Comparison of ENCODE assay signal across 14 cellular contexts in the genomic region with DNA sequence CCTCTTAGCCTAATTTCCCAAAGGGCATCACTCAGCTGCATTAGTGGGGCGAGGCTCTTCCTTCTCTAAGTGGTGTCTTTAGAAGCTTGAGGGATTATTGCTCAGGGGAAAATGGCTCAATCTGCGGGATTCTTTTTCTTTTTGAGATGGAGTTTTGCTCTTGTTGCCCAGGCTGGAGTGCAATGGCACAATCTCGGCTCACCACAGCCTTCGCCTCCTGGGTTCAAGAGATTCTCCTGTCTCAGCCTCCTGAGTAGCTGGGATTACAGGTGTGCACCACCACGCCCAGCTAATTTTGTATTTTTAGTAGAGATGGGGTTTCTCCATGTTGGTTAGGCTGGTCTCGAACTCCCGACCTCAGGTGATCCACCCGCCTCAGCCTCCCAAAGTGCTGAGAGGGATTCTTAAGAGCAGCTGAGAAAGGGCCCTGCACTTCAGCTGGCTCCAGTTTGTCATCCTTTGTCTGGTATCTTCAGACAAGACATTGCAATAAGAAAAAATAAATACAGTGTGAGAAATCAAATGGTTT. TPM values are rescaled to one million over a fixed set of nuclear protein-coding genes. Genes with fewer than 3 reads are reported as not detected.
DNase-seq lines count a peak whose midpoint lies in the region; ATAC-seq and TF ChIP-seq lines count a peak whose summit lies in the region.
"Not testable (repeated sequence)": the region's sequence is repeated elsewhere in the genome, so short reads cannot be mapped to it uniquely, and the experiment has no call there.
"Had no signal": no experiment of that assay in that cellular context is flagged by ENCODE, and none has a peak within 500 bp of the region (broad histone marks: within the 10 kb centered on the region; RNA-seq: fewer than 3 reads in every experiment).

No MANE protein-coding gene starts in this region.

- H4K20me1 ChIP-seq in BLaER1 treated with 17β-estradiol and CSF1 and Interleukin-3, amounts not matched to agents 10 nM and 100 nM; mammary epithelial cell (ENCODE audit: insufficient read depth, low read length): not testable (repeated sequence)

- not testable (repeated sequence) for DNase-seq in Jurkat, Clone E6-1 (ENCODE audit: low read depth, low spot score); RWPE2 (ENCODE audit: low spot score); activated T-helper 2 cell treated with anti-CD3 and anti-CD28 coated beads, Interferon-gamma antibody, Interleukin-2, Interleukin-4, amounts not matched to agents 10 μg/mL and 5 μg/mL and 100 μg/mL, durations not matched to agents 14 hours and 24 hours and 36 hours (ENCODE audit: low spot score); mammary epithelial cell; memory B cell (ENCODE audit: low spot score in 2 of 2)
- peak; percentile 24 for DNase-seq in activated CD4-positive, alpha-beta T cell treated with anti-CD3 and anti-CD28 coated beads, Interleukin-2, amount 50 U/mL, for 1 hour

- H3K36me3 Mint-ChIP-seq in activated T-helper 2 cell treated with anti-CD3 and anti-CD28 coated beads, Interferon-gamma antibody, Interleukin-2, Interleukin-4, amounts not matched to agents 10 μg/mL and 5 μg/mL and 100 μg/mL, durations not matched to agents 14 hours and 24 hours and 36 hours (ENCODE audit: low read depth); memory B cell; stimulated activated naive CD8-positive, alpha-beta T cell treated with anti-CD3 and anti-CD28 coated beads, Interleukin-15, Interleukin-2, amounts not matched to agents 100 ng/mL and 50 ng/mL, for 24 hours (ENCODE audit: low read depth): not testable (repeated sequence)

- peak overlapping the region; percentile 82 for H3K4me3 Mint-ChIP-seq in activated T-helper 2 cell treated with anti-CD3 and anti-CD28 coated beads, Interferon-gamma antibody, Interleukin-2, Interleukin-4, amounts not matched to agents 10 μg/mL and 5 μg/mL and 100 μg/mL, durations not matched to agents 14 hours and 24 hours and 36 hours (ENCODE audit: low read depth)
- peak overlapping the region; percentile 71 for H3K4me3 Mint-ChIP-seq in memory B cell
- H3K4me3 Mint-ChIP-seq in stimulated activated naive CD8-positive, alpha-beta T cell treated with anti-CD3 and anti-CD28 coated beads, Interleukin-15, Interleukin-2, amounts not matched to agents 100 ng/mL and 50 ng/mL, for 24 hours: peak overlapping the region; percentile 82

- peak overlapping the region; percentile 30 for H2AFZ ChIP-seq in mammary epithelial cell (ENCODE audit: low read depth, low read length)

- not testable (repeated sequence) for H3K27me3 ChIP-seq in BLaER1 treated with 17β-estradiol and CSF1 and Interleukin-3, amounts not matched to agents 10 nM and 100 nM; RWPE2 (ENCODE audit: insufficient read depth, poor library complexity, severe bottlenecking); mammary epithelial cell (ENCODE audit: insufficient read depth, low read length)

- not testable (repeated sequence) for TF ChIP-seq CTCF in RWPE2 (IDR thresholded peaks at IDR 0.05; ENCODE audit: poor library complexity, severe bottlenecking); mammary epithelial cell (conservative IDR thresholded peaks at IDR 0.05 in 1 of 2, IDR thresholded peaks at IDR 0.05 in 1 of 2; ENCODE audit: extremely low read depth in 1 of 2, insufficient read depth in 1 of 2, low read depth in 1 of 2, low read length in 2 of 2)

- dilution Hi-C loops in mammary epithelial cell (cut with HindIII; ENCODE audit: low sequenced_read_pairs): loop anchor here (5.0 kb wide), 1 partner anchor 70 kb away; no protein-coding TSS in a partner anchor

- peak overlapping the region; percentile 100 for H3K27ac Mint-ChIP-seq in activated T-helper 2 cell treated with anti-CD3 and anti-CD28 coated beads, Interferon-gamma antibody, Interleukin-2, Interleukin-4, amounts not matched to agents 10 μg/mL and 5 μg/mL and 100 μg/mL, durations not matched to agents 14 hours and 24 hours and 36 hours
- H3K27ac Mint-ChIP-seq in memory B cell: peak overlapping the region; percentile 100
- peak overlapping the region; percentile 98 for H3K27ac Mint-ChIP-seq in stimulated activated naive CD8-positive, alpha-beta T cell treated with anti-CD3 and anti-CD28 coated beads, Interleukin-15, Interleukin-2, amounts not matched to agents 100 ng/mL and 50 ng/mL, for 24 hours

- peaks cover 93 to 100% (median 99%) of the 10 kb centered on the region in 10 experiments for H3K4me1 ChIP-seq in BLaER1 treated with 17β-estradiol and CSF1 and Interleukin-3, amounts not matched to agents 10 nM and 100 nM
- H3K4me1 ChIP-seq in RWPE2 (ENCODE audit: insufficient read depth, poor library complexity, severe bottlenecking); mammary epithelial cell (ENCODE audit: insufficient read depth, low read length): not testable (repeated sequence)

- H3K79me2 ChIP-seq in mammary epithelial cell (ENCODE audit: insufficient read depth, low read length): not testable (repeated sequence)

- peaks cover 72% of the 10 kb centered on the region for H3K4me1 Mint-ChIP-seq in activated T-helper 2 cell treated with anti-CD3 and anti-CD28 coated beads, Interferon-gamma antibody, Interleukin-2, Interleukin-4, amounts not matched to agents 10 μg/mL and 5 μg/mL and 100 μg/mL, durations not matched to agents 14 hours and 24 hours and 36 hours (ENCODE audit: low read depth)
- peaks cover 34% of the 10 kb centered on the region for H3K4me1 Mint-ChIP-seq in memory B cell
- peaks cover 100% of the 10 kb centered on the region for H3K4me1 Mint-ChIP-seq in stimulated activated naive CD8-positive, alpha-beta T cell treated with anti-CD3 and anti-CD28 coated beads, Interleukin-15, Interleukin-2, amounts not matched to agents 100 ng/mL and 50 ng/mL, for 24 hours (ENCODE audit: low read depth)

- H3K9me3 Mint-ChIP-seq in activated T-helper 2 cell treated with anti-CD3 and anti-CD28 coated beads, Interferon-gamma antibody, Interleukin-2, Interleukin-4, amounts not matched to agents 10 μg/mL and 5 μg/mL and 100 μg/mL, durations not matched to agents 14 hours and 24 hours and 36 hours; memory B cell; stimulated activated naive CD8-positive, alpha-beta T cell treated with anti-CD3 and anti-CD28 coated beads, Interleukin-15, Interleukin-2, amounts not matched to agents 100 ng/mL and 50 ng/mL, for 24 hours: not testable (repeated sequence)

- in situ Hi-C loops in mammary epithelial cell (cut with MboI; ENCODE audit: low sequenced_read_pairs in 2 of 2): not testable (repeated sequence)

- H3K9ac ChIP-seq in BLaER1 treated with 17β-estradiol and CSF1 and Interleukin-3, amounts not matched to agents 10 nM and 100 nM: peak overlapping the region in 10 of 11 experiments; percentile 64 to 87 (median 81); a peak in 20 of 22 replicates
- not testable (repeated sequence) for H3K9ac ChIP-seq in mammary epithelial cell (ENCODE audit: insufficient read depth, low read length)

- BruUV-seq in mammary epithelial cell (replicated peaks; lab: Mats Ljungman, UMichigan): not testable (repeated sequence)

- H3K9me3 ChIP-seq in BLaER1 treated with 17β-estradiol and CSF1 and Interleukin-3, amounts not matched to agents 10 nM and 100 nM (replicated peaks in 1 of 11); RWPE2 (ENCODE audit: severe bottlenecking); mammary epithelial cell (replicated peaks; ENCODE audit: insufficient read depth, low read length): not testable (repeated sequence)

- CTCF ChIA-PET in mammary epithelial cell (lab: Charles Lee; ENCODE audit: low non-redundant PET): not testable (repeated sequence)

- peak overlapping the region; percentile 63 to 83 (median 76) for H3K4me2 ChIP-seq in BLaER1 treated with 17β-estradiol and CSF1 and Interleukin-3, amounts not matched to agents 10 nM and 100 nM
- H3K4me2 ChIP-seq in mammary epithelial cell (ENCODE audit: insufficient read depth, low read depth, low read length): peak overlapping the region; percentile 14

- peak overlapping the region in 5 of 10 experiments; percentile 32 to 59 (median 48); a peak in 2 of 20 replicates for H3K4me3 ChIP-seq in BLaER1 treated with 17β-estradiol and CSF1 and Interleukin-3, amounts not matched to agents 10 nM and 100 nM
- peak overlapping the region; percentile 65 for H3K4me3 ChIP-seq in Jurkat, Clone E6-1 (ENCODE audit: low read length)
- H3K4me3 ChIP-seq in RWPE2 (ENCODE audit: severe bottlenecking); mammary epithelial cell (replicated peaks in 1 of 3; ENCODE audit: insufficient read depth in 1 of 3, low read depth in 2 of 3, low read length in 3 of 3): not testable (repeated sequence)

- intact Hi-C loops in activated T-helper 2 cell treated with anti-CD3 and anti-CD28 coated beads, Interferon-gamma antibody, Interleukin-2, Interleukin-4, amounts not matched to agents 10 μg/mL and 5 μg/mL and 100 μg/mL, durations not matched to agents 14 hours and 24 hours and 36 hours (cut with micrococcal nuclease): loop anchor here (1.0 kb wide), 5 partner anchors 11 to 140 kb away; no protein-coding TSS in a partner anchor
- intact Hi-C loops in mammary epithelial cell (cut with micrococcal nuclease): loop anchor here (10.0 kb wide), 1 partner anchor 198 kb away; no protein-coding TSS in a partner anchor

- WGBS in mammary epithelial cell (ENCODE audit: low coverage, missing lambda C conversion rate): 83% methylated on average over 7 of the region's 8 CpGs

- H3K36me3 ChIP-seq in BLaER1 treated with 17β-estradiol and CSF1 and Interleukin-3, amounts not matched to agents 10 nM and 100 nM; RWPE2 (ENCODE audit: low read depth); mammary epithelial cell (ENCODE audit: insufficient read depth, low read length): not testable (repeated sequence)

- not testable (repeated sequence) for H3K27me3 Mint-ChIP-seq in activated T-helper 2 cell treated with anti-CD3 and anti-CD28 coated beads, Interferon-gamma antibody, Interleukin-2, Interleukin-4, amounts not matched to agents 10 μg/mL and 5 μg/mL and 100 μg/mL, durations not matched to agents 14 hours and 24 hours and 36 hours (ENCODE audit: low read depth); memory B cell; stimulated activated naive CD8-positive, alpha-beta T cell treated with anti-CD3 and anti-CD28 coated beads, Interleukin-15, Interleukin-2, amounts not matched to agents 100 ng/mL and 50 ng/mL, for 24 hours

- not testable (repeated sequence) for ATAC-seq in RWPE2 (ENCODE audit: low read depth); memory B cell (ENCODE audit: low read depth)

- H3K27ac ChIP-seq in BLaER1 treated with 17β-estradiol and CSF1 and Interleukin-3, amounts not matched to agents 10 nM and 100 nM: peak overlapping the region; percentile 54 to 99 (median 95); a peak in 21 of 22 replicates
- H3K27ac ChIP-seq in RWPE2 (ENCODE audit: poor library complexity, severe bottlenecking) (peak overlapping the region; percentile 47), mammary epithelial cell (ENCODE audit: insufficient read depth, low read depth, low read length) (peak overlapping the region; percentile 72)

RNA-seq across cellular contexts. Expression of a gene that starts 42.4 kb away (rescaled TPM):
- polyA plus RNA-seq in Jurkat, Clone E6-1 (2012; ENCODE audit: insufficient read depth, insufficient read length): not detected
- total RNA-seq in activated T-helper 2 cell treated with anti-CD3 and anti-CD28 coated beads, Interferon-gamma antibody, Interleukin-2, Interleukin-4, amounts not matched to agents 10 μg/mL and 5 μg/mL and 100 μg/mL, durations not matched to agents 14 hours and 24 hours and 36 hours: not detected in 2 replicates
- total RNA-seq in mammary epithelial cell: not detected
- polyA plus RNA-seq in mammary epithelial cell: not detected
- not detected for polyA minus RNA-seq in mammary epithelial cell
- total RNA-seq: A172, esophagus mucosa, IMR-90, mucosa of gallbladder, thoracic aorta had no signal
- polyA plus RNA-seq: IMR-90, psoas muscle had no signal
